ENCODE assay signal across 1 cellular context in the genomic region with DNA sequence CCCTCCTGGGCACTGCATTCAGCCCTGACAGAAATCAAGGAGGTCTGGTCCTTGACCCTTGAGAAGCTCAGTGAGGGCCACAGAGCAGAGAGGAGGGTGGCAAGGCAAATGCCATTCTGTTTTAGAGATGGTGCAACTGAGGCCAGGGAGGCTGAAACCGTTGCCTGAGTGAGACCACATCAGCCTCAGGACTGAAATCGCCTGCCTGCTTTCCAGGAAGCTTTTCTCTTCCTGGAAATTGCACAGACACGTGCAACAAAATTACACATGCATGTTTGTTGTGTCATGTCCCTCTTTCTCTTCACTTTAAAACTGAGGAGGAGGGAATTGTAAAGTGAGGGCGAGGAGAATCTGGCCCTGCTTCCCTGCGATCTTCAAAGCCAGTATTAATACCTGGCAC.
TF ChIP-seq lines count a peak whose summit lies in the region.

No MANE protein-coding gene starts in this region.

TF ChIP-seq in GM23338, 12 proteins besides CTCF, POLR2A, EP300 and RAD21 (continued from another document):
- TF ChIP-seq, protein P1, sequence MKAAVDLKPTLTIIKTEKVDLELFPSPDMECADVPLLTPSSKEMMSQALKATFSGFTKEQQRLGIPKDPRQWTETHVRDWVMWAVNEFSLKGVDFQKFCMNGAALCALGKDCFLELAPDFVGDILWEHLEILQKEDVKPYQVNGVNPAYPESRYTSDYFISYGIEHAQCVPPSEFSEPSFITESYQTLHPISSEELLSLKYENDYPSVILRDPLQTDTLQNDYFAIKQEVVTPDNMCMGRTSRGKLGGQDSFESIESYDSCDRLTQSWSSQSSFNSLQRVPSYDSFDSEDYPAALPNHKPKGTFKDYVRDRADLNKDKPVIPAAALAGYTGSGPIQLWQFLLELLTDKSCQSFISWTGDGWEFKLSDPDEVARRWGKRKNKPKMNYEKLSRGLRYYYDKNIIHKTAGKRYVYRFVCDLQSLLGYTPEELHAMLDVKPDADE (IDR thresholded peaks at IDR 0.05), result no peak
- TF ChIP-seq POLR2AphosphoS5 (IDR thresholded peaks at IDR 0.05; ENCODE audit: low read depth), result no peak
TF ChIP-seq in GM23338: peak in this region for 0.
